1 cellular context compared by ENCODE assay signal in genomic region chr7:75734586-75735047, GRCh38.
TF ChIP-seq lines count a peak whose summit lies in the region.

No MANE protein-coding gene starts in this region.

TF ChIP-seq in HepG2, 621 proteins besides CTCF, POLR2A, EP300 and RAD21:
- TF ChIP-seq, protein P1, sequence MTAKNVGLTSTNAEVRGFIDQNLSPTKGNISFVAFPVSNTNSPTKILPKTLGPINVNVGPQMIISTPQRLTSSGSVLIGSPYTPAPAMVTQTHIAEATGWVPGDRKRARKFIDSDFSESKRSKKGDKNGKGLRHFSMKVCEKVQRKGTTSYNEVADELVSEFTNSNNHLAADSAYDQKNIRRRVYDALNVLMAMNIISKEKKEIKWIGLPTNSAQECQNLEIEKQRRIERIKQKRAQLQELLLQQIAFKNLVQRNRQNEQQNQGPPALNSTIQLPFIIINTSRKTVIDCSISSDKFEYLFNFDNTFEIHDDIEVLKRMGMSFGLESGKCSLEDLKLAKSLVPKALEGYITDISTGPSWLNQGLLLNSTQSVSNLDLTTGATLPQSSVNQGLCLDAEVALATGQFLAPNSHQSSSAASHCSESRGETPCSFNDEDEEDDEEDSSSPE (CRISPR knock-in tag; IDR thresholded peaks at IDR 0.05), result no peak
- TF ChIP-seq NR2F6 (IDR thresholded peaks at IDR 0.05) (no peak), NR2F6 (CRISPR knock-in tag; IDR thresholded peaks at IDR 0.05) (0 out of 2 replicates have a peak, but pooled peaks have one; percentile 13)
